1 cellular context compared by ENCODE assay signal in genomic region chr13:20525601-20526544, GRCh38.
A peak's percentile ranks its signal among the peaks of the same experiment; 100 is the strongest.
TF ChIP-seq lines count a peak whose summit lies in the region.

A gene with protein sequence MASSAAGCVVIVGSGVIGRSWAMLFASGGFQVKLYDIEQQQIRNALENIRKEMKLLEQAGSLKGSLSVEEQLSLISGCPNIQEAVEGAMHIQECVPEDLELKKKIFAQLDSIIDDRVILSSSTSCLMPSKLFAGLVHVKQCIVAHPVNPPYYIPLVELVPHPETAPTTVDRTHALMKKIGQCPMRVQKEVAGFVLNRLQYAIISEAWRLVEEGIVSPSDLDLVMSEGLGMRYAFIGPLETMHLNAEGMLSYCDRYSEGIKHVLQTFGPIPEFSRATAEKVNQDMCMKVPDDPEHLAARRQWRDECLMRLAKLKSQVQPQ (minus strand): TSS chr13:20525857. CDS start chr13:20525794, 63 bp downstream.

TF ChIP-seq in HepG2, 621 proteins besides CTCF, POLR2A, EP300 and RAD21 (continued from another document and continues in another):
- TF ChIP-seq FOSL2 (CRISPR knock-in tag; IDR thresholded peaks at IDR 0.05) (no peak; the same call in 1 of the 2 replicates), KMT2A (CRISPR knock-in tag; IDR thresholded peaks at IDR 0.05) (peak; percentile 72), ZBTB43 (CRISPR knock-in tag; conservative IDR thresholded peaks at IDR 0.05) (0 out of 2 replicates have a peak, but pooled peaks have one; percentile 23), ZNF703 (CRISPR knock-in tag; IDR thresholded peaks at IDR 0.05; ENCODE audit: borderline replicate concordance) (no peak), ZNF737 (CRISPR knock-in tag; IDR thresholded peaks at IDR 0.05; ENCODE audit: borderline replicate concordance) (no peak), NFAT5 (CRISPR knock-in tag; IDR thresholded peaks at IDR 0.05) (no peak; the same call in 1 of the 2 replicates), PRDM10 (CRISPR knock-in tag; IDR thresholded peaks at IDR 0.05; ENCODE audit: low read depth) (peak; percentile 90), NR1H2 (CRISPR knock-in tag; IDR thresholded peaks at IDR 0.05; ENCODE audit: borderline replicate concordance, low read depth) (no peak), MED8 (CRISPR knock-in tag; IDR thresholded peaks at IDR 0.05; ENCODE audit: insufficient replicate concordance) (peak; percentile 56), HNF4G (IDR thresholded peaks at IDR 0.05; ENCODE audit: borderline replicate concordance, low read depth, low read length) (no peak), HNF4G (CRISPR knock-in tag; IDR thresholded peaks at IDR 0.05; ENCODE audit: borderline replicate concordance, low read depth) (peak; percentile 26; the same call in 1 of the 2 replicates), CBX2 (IDR thresholded peaks at IDR 0.05; ENCODE audit: low read depth, low read length) (no peak), CBX2 (CRISPR knock-in tag; IDR thresholded peaks at IDR 0.05; ENCODE audit: low read depth) (no peak), SKI (IDR thresholded peaks at IDR 0.05; ENCODE audit: partially characterized antibody) (no peak), SP140L (CRISPR knock-in tag; IDR thresholded peaks at IDR 0.05; ENCODE audit: borderline replicate concordance) (no peak), MTA1 (CRISPR knock-in tag; IDR thresholded peaks at IDR 0.05; ENCODE audit: borderline replicate concordance) (peak; percentile 75; the same call in 1 of the 2 replicates), ZNF644 (CRISPR knock-in tag; IDR thresholded peaks at IDR 0.05; ENCODE audit: low read depth) (no peak), ZNF672 (CRISPR knock-in tag; IDR thresholded peaks at IDR 0.05) (no peak), ZNF614 (CRISPR knock-in tag; IDR thresholded peaks at IDR 0.05; ENCODE audit: borderline replicate concordance) (no peak), YY1 (IDR thresholded peaks at IDR 0.05; ENCODE audit: insufficient read depth, insufficient replicate concordance, low read depth, low read length) (peak; percentile 83), GABPB1 (CRISPR knock-in tag; IDR thresholded peaks at IDR 0.05) (peak; percentile 58), ZBTB3 (CRISPR knock-in tag; IDR thresholded peaks at IDR 0.05; ENCODE audit: borderline replicate concordance, low read depth) (no peak)
- TF ChIP-seq, protein P1, sequence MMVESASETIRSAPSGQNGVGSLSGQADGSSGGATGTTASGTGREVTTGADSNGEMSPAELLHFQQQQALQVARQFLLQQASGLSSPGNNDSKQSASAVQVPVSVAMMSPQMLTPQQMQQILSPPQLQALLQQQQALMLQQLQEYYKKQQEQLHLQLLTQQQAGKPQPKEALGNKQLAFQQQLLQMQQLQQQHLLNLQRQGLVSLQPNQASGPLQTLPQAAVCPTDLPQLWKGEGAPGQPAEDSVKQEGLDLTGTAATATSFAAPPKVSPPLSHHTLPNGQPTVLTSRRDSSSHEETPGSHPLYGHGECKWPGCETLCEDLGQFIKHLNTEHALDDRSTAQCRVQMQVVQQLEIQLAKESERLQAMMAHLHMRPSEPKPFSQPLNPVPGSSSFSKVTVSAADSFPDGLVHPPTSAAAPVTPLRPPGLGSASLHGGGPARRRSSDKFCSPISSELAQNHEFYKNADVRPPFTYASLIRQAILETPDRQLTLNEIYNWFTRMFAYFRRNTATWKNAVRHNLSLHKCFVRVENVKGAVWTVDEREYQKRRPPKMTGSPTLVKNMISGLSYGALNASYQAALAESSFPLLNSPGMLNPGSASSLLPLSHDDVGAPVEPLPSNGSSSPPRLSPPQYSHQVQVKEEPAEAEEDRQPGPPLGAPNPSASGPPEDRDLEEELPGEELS (CRISPR knock-in tag; IDR thresholded peaks at IDR 0.05): peak; percentile 43; the same call in 1 of the 2 replicates
- TF ChIP-seq, protein P2, sequence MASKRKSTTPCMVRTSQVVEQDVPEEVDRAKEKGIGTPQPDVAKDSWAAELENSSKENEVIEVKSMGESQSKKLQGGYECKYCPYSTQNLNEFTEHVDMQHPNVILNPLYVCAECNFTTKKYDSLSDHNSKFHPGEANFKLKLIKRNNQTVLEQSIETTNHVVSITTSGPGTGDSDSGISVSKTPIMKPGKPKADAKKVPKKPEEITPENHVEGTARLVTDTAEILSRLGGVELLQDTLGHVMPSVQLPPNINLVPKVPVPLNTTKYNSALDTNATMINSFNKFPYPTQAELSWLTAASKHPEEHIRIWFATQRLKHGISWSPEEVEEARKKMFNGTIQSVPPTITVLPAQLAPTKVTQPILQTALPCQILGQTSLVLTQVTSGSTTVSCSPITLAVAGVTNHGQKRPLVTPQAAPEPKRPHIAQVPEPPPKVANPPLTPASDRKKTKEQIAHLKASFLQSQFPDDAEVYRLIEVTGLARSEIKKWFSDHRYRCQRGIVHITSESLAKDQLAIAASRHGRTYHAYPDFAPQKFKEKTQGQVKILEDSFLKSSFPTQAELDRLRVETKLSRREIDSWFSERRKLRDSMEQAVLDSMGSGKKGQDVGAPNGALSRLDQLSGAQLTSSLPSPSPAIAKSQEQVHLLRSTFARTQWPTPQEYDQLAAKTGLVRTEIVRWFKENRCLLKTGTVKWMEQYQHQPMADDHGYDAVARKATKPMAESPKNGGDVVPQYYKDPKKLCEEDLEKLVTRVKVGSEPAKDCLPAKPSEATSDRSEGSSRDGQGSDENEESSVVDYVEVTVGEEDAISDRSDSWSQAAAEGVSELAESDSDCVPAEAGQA (IDR thresholded peaks at IDR 0.05; ENCODE audit: low read depth): peak; percentile 34; the same call in 1 of the 2 replicates
- TF ChIP-seq, protein P2 (CRISPR knock-in tag; IDR thresholded peaks at IDR 0.05; ENCODE audit: borderline replicate concordance): 0 out of 2 replicates have a peak, but pooled peaks have one; percentile 25
